Comparison of ENCODE assay signal across 24 cellular contexts in the genomic region with DNA sequence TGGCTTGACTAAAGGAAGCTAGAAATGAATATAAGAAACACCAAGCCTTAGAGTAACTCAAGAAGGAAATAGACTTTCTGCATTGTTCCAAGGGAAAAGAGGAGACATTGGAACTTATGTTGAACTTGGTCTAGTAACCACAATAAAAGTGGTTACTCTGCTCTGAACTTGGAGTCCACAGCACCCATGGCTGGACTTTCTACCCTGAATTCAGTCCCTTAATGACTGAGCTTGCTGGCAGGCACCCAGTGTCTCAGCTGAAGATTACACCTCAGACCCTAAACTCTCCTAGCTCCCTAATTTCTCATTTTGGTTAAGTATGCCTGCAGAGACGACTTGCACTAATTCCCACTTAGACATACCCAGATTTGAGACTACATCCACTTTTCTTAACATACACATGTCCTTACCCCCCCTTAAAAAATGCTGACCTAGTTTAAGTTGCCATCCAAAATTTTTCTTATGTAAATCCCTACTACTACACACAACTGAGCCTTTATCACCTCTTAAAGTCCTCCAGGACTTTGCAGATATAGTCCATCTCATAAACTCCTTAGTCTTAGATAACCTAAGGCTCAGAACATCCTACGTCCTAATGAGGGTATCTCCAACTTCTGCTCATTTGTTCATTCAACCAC.
"Had no signal": no experiment of that assay in that cellular context is flagged by ENCODE, and none has a peak within 500 bp of the region (broad histone marks: within the 10 kb centered on the region; RNA-seq: fewer than 3 reads in every experiment).

No MANE protein-coding gene starts in this region.

- H3K4me3 Mint-ChIP-seq: naive B cell, nephron had no signal

- H3K36me3 ChIP-seq: gastrocnemius medialis, heart right ventricle, left lung, stomach had no signal

- H3K27ac ChIP-seq: gastrocnemius medialis, heart right ventricle, left lung, psoas muscle, stomach had no signal

- FAIRE-seq: endometrium, islet of Langerhans had no signal

- H3K4me1 Mint-ChIP-seq: naive B cell had no signal

- H3K36me3 Mint-ChIP-seq: naive B cell had no signal

- H3K27ac Mint-ChIP-seq: naive B cell, nephron had no signal

- H3K4me3 ChIP-seq: gastrocnemius medialis, heart right ventricle, left lung, lung, psoas muscle, skin epidermis, stomach had no signal

- ATAC-seq: esophagus mucosa, gastrocnemius medialis, heart right ventricle, left lung, psoas muscle, sciatic nerve had no signal

- H3K9me3 ChIP-seq: gastrocnemius medialis, heart right ventricle, left lung, psoas muscle, stomach had no signal

- H3K4me1 ChIP-seq: psoas muscle had no signal

- H3K27me3 ChIP-seq: gastrocnemius medialis, heart right ventricle, left lung, stomach had no signal

- DNase-seq: effector memory CD4-positive, alpha-beta T cell; gastrocnemius medialis; heart right ventricle; hypothalamus; kidney glomerular epithelial cell; left lung; mesenchymal stem cell; midbrain; naive B cell; occipital lobe; psoas muscle; retina; stimulated activated CD4-positive, alpha-beta T cell treated with anti-CD3 and anti-CD28 coated beads, Interleukin-12 subunit alpha, Interleukin-12 subunit beta, amount 100 ng/mL, for 4 hours; stimulated activated naive CD4-positive, alpha-beta T cell; stomach; substantia nigra; trophoblast cell had no signal
